18 cellular contexts compared by ENCODE assay signal in genomic region chr4:181281451-181281850, GRCh38.
A peak's percentile ranks its signal among the peaks of the same experiment; 100 is the strongest.
DNase-seq lines count a peak whose midpoint lies in the region; ATAC-seq and TF ChIP-seq lines count a peak whose summit lies in the region.
"Had no signal": no experiment of that assay in that cellular context is flagged by ENCODE, and none has a peak within 500 bp of the region (broad histone marks: within the 10 kb centered on the region; RNA-seq: fewer than 3 reads in every experiment).

No MANE protein-coding gene starts in this region.

- H3K36me3 Mint-ChIP-seq in GM23338 (ENCODE audit: low read depth) = no peaks in the 10 kb centered on the region
- H3K36me3 Mint-ChIP-seq in nephron progenitor cell (ENCODE audit: low read depth) = no peaks in the 10 kb centered on the region
- H3K36me3 Mint-ChIP-seq: IgD-negative memory B cell had no signal

- H3K27me3 Mint-ChIP-seq in GM23338 (ENCODE audit: insufficient read depth, low read depth, poor library complexity) (peaks cover 3% of the 10 kb centered on the region), nephron progenitor cell (ENCODE audit: low read depth, poor library complexity) (peaks cover 2% of the 10 kb centered on the region)
- H3K27me3 Mint-ChIP-seq: IgD-negative memory B cell had no signal

- H3K4me1 Mint-ChIP-seq in GM23338 = peaks cover 14% of the 10 kb centered on the region
- H3K4me1 Mint-ChIP-seq in nephron progenitor cell = no peaks in the 10 kb centered on the region
- H3K4me1 Mint-ChIP-seq: IgD-negative memory B cell had no signal

- H3K36me3 ChIP-seq in GM23338 (ENCODE audit: insufficient read depth) = no peaks in the 10 kb centered on the region
- H3K36me3 ChIP-seq: HAP-1, SJSA1 had no signal

- peaks cover 7% of the 10 kb centered on the region for H3K4me1 ChIP-seq in GM23338 (ENCODE audit: insufficient read depth)
- H3K4me1 ChIP-seq: SJSA1 had no signal

- no peak overlapping the region for H3K4me3 ChIP-seq in GM23338
- H3K4me3 ChIP-seq: HAP-1, PC-9, SJSA1 had no signal

- no peaks in the 10 kb centered on the region for H4K20me1 ChIP-seq in GM23338 (replicated peaks; ENCODE audit: insufficient read depth)

- no peaks in the 10 kb centered on the region; the same call in 2 of the 3 replicates for H3K9me3 Mint-ChIP-seq in GM23338
- no peaks in the 10 kb centered on the region for H3K9me3 Mint-ChIP-seq in nephron progenitor cell

- no peak for ATAC-seq in GM23338
- ATAC-seq in HG03439 (IDR thresholded peaks at IDR 0.05; ENCODE audit: unreplicated experiment) = no peak

- H3K27ac Mint-ChIP-seq in GM23338 (no peak overlapping the region), nephron progenitor cell (no peak overlapping the region)
- H3K27ac Mint-ChIP-seq: IgD-negative memory B cell had no signal

- no peak overlapping the region for H3K27ac ChIP-seq in GM23338 (ENCODE audit: low read depth)
- H3K27ac ChIP-seq: HL-60, PC-9, SJSA1 had no signal

- H3K27me3 ChIP-seq in GM23338 (ENCODE audit: insufficient read depth) = no peaks in the 10 kb centered on the region
- H3K27me3 ChIP-seq: SJSA1 had no signal

- TF ChIP-seq CTCF in GM23338 (conservative IDR thresholded peaks at IDR 0.05; ENCODE audit: low read depth in 2 of 2) (no peak), nephron progenitor cell (IDR thresholded peaks at IDR 0.05) (no peak)

- H3K4me3 Mint-ChIP-seq in GM23338 = no peak overlapping the region
- H3K4me3 Mint-ChIP-seq in nephron progenitor cell = no peak overlapping the region
- H3K4me3 Mint-ChIP-seq: IgD-negative memory B cell had no signal

- H3K9me2 ChIP-seq in GM23338 (ENCODE audit: insufficient read depth) = no peaks in the 10 kb centered on the region

- H2AFZ ChIP-seq in GM23338 = peak overlapping the region; percentile 83; the same call in 1 of the 2 replicates
- H2AFZ ChIP-seq: PC-9 had no signal

- DNase-seq in GM23338 (ENCODE audit: low spot score) (no peak), cerebellar cortex (ENCODE audit: low spot score) (peak; percentile 8), medulla oblongata (ENCODE audit: extremely low spot score) (peak; percentile 86), superior temporal gyrus (ENCODE audit: extremely low spot score) (peak; percentile 88), nephron progenitor cell (no peak), NCI-H146 (lab: John Stamatoyannopoulos, UW) (no peak)
- DNase-seq: DMS79, Kasumi-1, MM.1S, NCI-H1105, NCI-H187, NCI-H446, PC-9 had no signal

- no peaks in the 10 kb centered on the region for H3F3A ChIP-seq in GM23338 (replicated peaks; ENCODE audit: low read depth)

- H3K79me2 ChIP-seq in GM23338 (replicated peaks; ENCODE audit: insufficient read depth) = no peaks in the 10 kb centered on the region

- no peak overlapping the region for H3K4me2 ChIP-seq in GM23338
- H3K4me2 ChIP-seq: PC-9 had no signal

TF ChIP-seq in GM23338, 12 proteins besides CTCF, POLR2A, EP300 and RAD21:
- TF ChIP-seq CREB1 (CRISPR knock-in tag; IDR thresholded peaks at IDR 0.05; ENCODE audit: low read depth) = no peak
- TF ChIP-seq ZNF331 (CRISPR knock-in tag; IDR thresholded peaks at IDR 0.05; ENCODE audit: low read depth) = no peak
- TF ChIP-seq STAT1 (IDR thresholded peaks at IDR 0.05; ENCODE audit: unreplicated experiment) = no peak
- no peak for TF ChIP-seq ZNF462 (CRISPR knock-in tag; IDR thresholded peaks at IDR 0.05)
- no peak for TF ChIP-seq ETS1 (IDR thresholded peaks at IDR 0.05)
- no peak for TF ChIP-seq REST (IDR thresholded peaks at IDR 0.05; ENCODE audit: unreplicated experiment)
- TF ChIP-seq JUNB (IDR thresholded peaks at IDR 0.05; ENCODE audit: unreplicated experiment) = no peak

Comparison
In these comparisons a context has a peak if more than half of its experiments do, and no peak if none do; other contexts are left out.
1. DNase-seq: peak in cerebellar cortex (single experiment), medulla oblongata (single experiment) and superior temporal gyrus (single experiment); none in GM23338 (single experiment), nephron progenitor cell (single experiment) and NCI-H146 (single experiment).